Comparison of ENCODE assay signal across 4 cellular contexts in genomic region chrX:149532868-149533267, GRCh38. TPM values are rescaled to one million over a fixed set of nuclear protein-coding genes. Genes with fewer than 3 reads are reported as not detected.
"Had no signal": no experiment of that assay in that cellular context is flagged by ENCODE, and none has a peak within 500 bp of the region (broad histone marks: within the 10 kb centered on the region; RNA-seq: fewer than 3 reads in every experiment).

No MANE protein-coding gene starts in this region.

RNA-seq across cellular contexts. Expression of gene HSFX3, which starts 16.9 kb away (rescaled TPM):
- total RNA-seq: LHCN-M2, M059J, MCF 10A, NCI-H460 had no signal

RNA-seq across cellular contexts. Expression of gene MAGEA9B, which starts 54.4 kb away (rescaled TPM):
- total RNA-seq: LHCN-M2, MCF 10A had no signal
